Comparison of ENCODE assay signal across 12 cellular contexts in genomic region chr6:41966214-41966920, GRCh38. TPM values are rescaled to one million over a fixed set of nuclear protein-coding genes. Genes with fewer than 3 reads are reported as not detected.
A peak's percentile ranks its signal among the peaks of the same experiment; 100 is the strongest.
DNase-seq lines count a peak whose midpoint lies in the region; ATAC-seq and TF ChIP-seq lines count a peak whose summit lies in the region.
"Had no signal": no experiment of that assay in that cellular context is flagged by ENCODE, and none has a peak within 500 bp of the region (broad histone marks: within the 10 kb centered on the region; RNA-seq: fewer than 3 reads in every experiment).

No MANE protein-coding gene starts in this region.

- H3K79me1 ChIP-seq in mesendoderm (ENCODE audit: low read length) = no peaks in the 10 kb centered on the region

- no peaks in the 10 kb centered on the region for H3K9me2 ChIP-seq in GM23248 (ENCODE audit: insufficient read depth)

- peaks cover 21% of the 10 kb centered on the region for H3F3A ChIP-seq in GM23248 (ENCODE audit: insufficient read depth)

- H2AFZ ChIP-seq in ACC112 (ENCODE audit: low read length, unreplicated experiment) = no peak overlapping the region
- no peak overlapping the region for H2AFZ ChIP-seq in GM23248

- DNase-seq in GM23248 (peak; percentile 20), mesendoderm (peak; percentile 31), progenitor cell of endocrine pancreas (ENCODE audit: low spot score, unreplicated experiment) (no peak), NCI-H1694 treated with DMSO at 0.1 percent for 48 hours (lab: John Stamatoyannopoulos, UW) (no peak)
- DNase-seq: NCI-H526, occipital lobe, Right ventricle myocardium superior had no signal

- WGBS in GM23248 (ENCODE audit: low coverage in 1 of 2, low lambda C conversion rate in 2 of 2, missing lambda C conversion rate in 2 of 2), 2 experiments = 78 to 82% methylated on average over 5 of the region's 5 CpGs
- WGBS in mesendoderm (ENCODE audit: extremely low coverage, insufficient coverage, low lambda C conversion rate) = no CpG with 5 or more reads among the region's 5 CpGs

- peak overlapping the region; percentile 70 for H3K27ac ChIP-seq in ACC112 (ENCODE audit: low read depth, low read length)
- H3K27ac ChIP-seq in GM23248 = peak overlapping the region; percentile 50
- peak overlapping the region; percentile 59 for H3K27ac ChIP-seq in mesendoderm (ENCODE audit: low read depth, low read length)

- no peaks in the 10 kb centered on the region for H3K9me3 ChIP-seq in GM23248 (ENCODE audit: low read depth)

- H3K4me3 ChIP-seq in ACC112 (ENCODE audit: low read depth, low read length) (no peak overlapping the region), GM23248 (no peak overlapping the region), mesendoderm (ENCODE audit: low read length) (no peak overlapping the region)

- H3K23ac ChIP-seq in mesendoderm (ENCODE audit: low read length) = no peak overlapping the region

- H3K4me1 Mint-ChIP-seq in activated naive CD8-positive, alpha-beta T cell (ENCODE audit: low read depth) = peaks cover 82% of the 10 kb centered on the region
- peaks cover 11% of the 10 kb centered on the region for H3K4me1 Mint-ChIP-seq in progenitor cell of endocrine pancreas (ENCODE audit: low read depth)

- H3K27me3 ChIP-seq in ACC112 (ENCODE audit: insufficient read depth, low read length) = no peaks in the 10 kb centered on the region
- no peaks in the 10 kb centered on the region for H3K27me3 ChIP-seq in GM23248 (replicated peaks; ENCODE audit: insufficient read depth)
- H3K27me3 ChIP-seq in mesendoderm (ENCODE audit: insufficient read depth, low read length, poor library complexity) = no peaks in the 10 kb centered on the region

- H3K56ac ChIP-seq in mesendoderm (ENCODE audit: low read length) = peak overlapping the region; percentile 10

- H3K36me3 Mint-ChIP-seq in activated naive CD8-positive, alpha-beta T cell = peaks cover 14% of the 10 kb centered on the region
- H3K36me3 Mint-ChIP-seq in progenitor cell of endocrine pancreas (ENCODE audit: insufficient read depth) = no peaks in the 10 kb centered on the region

- H3K4me3 Mint-ChIP-seq in activated naive CD8-positive, alpha-beta T cell = no peak overlapping the region
- H3K4me3 Mint-ChIP-seq in progenitor cell of endocrine pancreas (ENCODE audit: low read depth) = no peak overlapping the region
- H3K4me3 Mint-ChIP-seq: CD14-positive monocyte had no signal

- in situ Hi-C loops in GM23248 (cut with MboI) = no loop called here

- H3K4ac ChIP-seq in mesendoderm (ENCODE audit: low read depth, low read length) = no peak overlapping the region

- H2BK5ac ChIP-seq in mesendoderm (ENCODE audit: low read length) = peak overlapping the region; percentile 13

- peak overlapping the region; percentile 90 for H3K27ac Mint-ChIP-seq in activated naive CD8-positive, alpha-beta T cell
- H3K27ac Mint-ChIP-seq in progenitor cell of endocrine pancreas = no peak overlapping the region

- peak overlapping the region; percentile 51 for H3K18ac ChIP-seq in mesendoderm (ENCODE audit: low read length)

- H4K8ac ChIP-seq in mesendoderm (ENCODE audit: low read depth, low read length) = no peak overlapping the region

- H3K4me1 ChIP-seq in ACC112 (ENCODE audit: control insufficient read depth, insufficient read depth, low read length, unreplicated experiment) (peaks cover 39% of the 10 kb centered on the region), GM23248 (ENCODE audit: insufficient read depth) (peaks cover 29% of the 10 kb centered on the region), mesendoderm (ENCODE audit: control insufficient read depth, low read depth, low read length) (peaks cover 7% of the 10 kb centered on the region)

- H3K9me3 Mint-ChIP-seq in activated naive CD8-positive, alpha-beta T cell (ENCODE audit: low read depth) = no peaks in the 10 kb centered on the region
- H3K9me3 Mint-ChIP-seq in progenitor cell of endocrine pancreas (ENCODE audit: low read depth) = no peaks in the 10 kb centered on the region

- H3K27me3 Mint-ChIP-seq in activated naive CD8-positive, alpha-beta T cell = no peaks in the 10 kb centered on the region
- peaks cover 9% of the 10 kb centered on the region for H3K27me3 Mint-ChIP-seq in progenitor cell of endocrine pancreas

- H4K5ac ChIP-seq in mesendoderm (ENCODE audit: low read length) = no peak overlapping the region

- ATAC-seq in GM18868 (IDR thresholded peaks at IDR 0.05; ENCODE audit: unreplicated experiment) = no peak
- ATAC-seq in HG02973 (IDR thresholded peaks at IDR 0.05; ENCODE audit: unreplicated experiment) = no peak

- no peak overlapping the region for H2AK5ac ChIP-seq in mesendoderm (ENCODE audit: low read length)

- peak overlapping the region; percentile 34 for H3K4me2 ChIP-seq in GM23248 (ENCODE audit: unreplicated experiment)
- no peak overlapping the region for H3K4me2 ChIP-seq in mesendoderm (ENCODE audit: low read length)

- H3K36me3 ChIP-seq in ACC112 (ENCODE audit: insufficient read depth, low read length) (no peaks in the 10 kb centered on the region), GM23248 (ENCODE audit: low read depth) (no peaks in the 10 kb centered on the region), mesendoderm (ENCODE audit: control insufficient read depth, insufficient read depth, low read length) (no peaks in the 10 kb centered on the region)

- TF ChIP-seq CTCF in progenitor cell of endocrine pancreas (IDR thresholded peaks at IDR 0.05; ENCODE audit: unreplicated experiment) = no peak

- H3K9ac ChIP-seq in GM23248 (no peak overlapping the region), mesendoderm (ENCODE audit: low read length) (no peak overlapping the region)

- no peaks in the 10 kb centered on the region for H4K20me1 ChIP-seq in GM23248 (ENCODE audit: insufficient read depth)

- peaks cover 12% of the 10 kb centered on the region for H3K79me2 ChIP-seq in ACC112 (ENCODE audit: control insufficient read depth, insufficient read depth, low read length, unreplicated experiment)
- no peaks in the 10 kb centered on the region for H3K79me2 ChIP-seq in GM23248 (ENCODE audit: insufficient read depth)
- H3K79me2 ChIP-seq in mesendoderm (ENCODE audit: control insufficient read depth, insufficient read depth, low read length) = no peaks in the 10 kb centered on the region

- peak overlapping the region; percentile 49 for H2BK120ac ChIP-seq in mesendoderm (ENCODE audit: low read depth, low read length)

- no peak overlapping the region for H2BK15ac ChIP-seq in mesendoderm (replicated peaks; ENCODE audit: low read depth)

RNA-seq across cellular contexts. Expression of gene CCND3, which starts 24.8 kb away (rescaled TPM):
- 47.8 and 48.1 TPM in 2 replicates for total RNA-seq in GM23248 (2014; rRNA removed; shearing (Covaris generic))
- polyA plus RNA-seq in GM23248 (2016; fragmentation: Nextera tagmentation; extraction: Ambion mirVana) = 70.7 and 73.6 TPM in 2 replicates
- polyA plus RNA-seq in mesendoderm (2013, experiment 1 of 2) = 15.1 TPM
- 15.5 TPM for polyA plus RNA-seq in mesendoderm (2013, experiment 2 of 2)
- total RNA-seq in progenitor cell of endocrine pancreas = 10.4 and 11.7 TPM in 2 replicates

RNA-seq across cellular contexts. Expression of gene BYSL, which starts 45.1 kb away (rescaled TPM):
- 11.0 and 12.3 TPM in 2 replicates for total RNA-seq in GM23248 (2014; rRNA removed; shearing (Covaris generic))
- 28.0 and 30.2 TPM in 2 replicates for polyA plus RNA-seq in GM23248 (2016; fragmentation: Nextera tagmentation; extraction: Ambion mirVana)
- 37.8 TPM for polyA plus RNA-seq in mesendoderm (2013, experiment 1 of 2)
- 36.4 TPM for polyA plus RNA-seq in mesendoderm (2013, experiment 2 of 2)
- total RNA-seq in progenitor cell of endocrine pancreas = 32.8 and 35.0 TPM in 2 replicates

RNA-seq across cellular contexts. Expression of gene MED20, which starts 45.4 kb away (rescaled TPM):
- 21.0 and 30.6 TPM in 2 replicates for total RNA-seq in GM23248 (2014; rRNA removed; shearing (Covaris generic))
- 24.2 and 25.5 TPM in 2 replicates for polyA plus RNA-seq in GM23248 (2016; fragmentation: Nextera tagmentation; extraction: Ambion mirVana)
- 25.6 TPM for polyA plus RNA-seq in mesendoderm (2013, experiment 1 of 2)
- 24.2 TPM for polyA plus RNA-seq in mesendoderm (2013, experiment 2 of 2)
- 31.2 and 37.1 TPM in 2 replicates for total RNA-seq in progenitor cell of endocrine pancreas

Comparison
In these comparisons a context has a peak if more than half of its experiments do, and no peak if none do; other contexts are left out.
1. DNase-seq: peak in GM23248 (single experiment) and mesendoderm (single experiment); none in progenitor cell of endocrine pancreas (single experiment) and NCI-H1694 treated with DMSO at 0.1 percent for 48 hours (single experiment).
2. Peak in every context shown above with its lines, with median percentiles within 50 percentile points of each other: H3K27ac ChIP-seq.